Comparison of ENCODE assay signal across 8 cellular contexts in genomic region chr1:178664278-178664677, GRCh38.
DNase-seq lines count a peak whose midpoint lies in the region; ATAC-seq and TF ChIP-seq lines count a peak whose summit lies in the region.

No MANE protein-coding gene starts in this region.

- no peak for TF ChIP-seq POLR2A in adrenal gland (IDR thresholded peaks at IDR 0.05)

- no peaks in the 10 kb centered on the region for H3K9me3 ChIP-seq in adrenal gland (replicated peaks in 1 of 3)

- CTCF ChIA-PET in HEK293T (lab: Yijun Ruan, JAX) = no interaction called here

- DNase-seq in GM06990 (ENCODE audit: extremely low read depth, insufficient read length) = peak; percentile 47
- DNase-seq in OCI-M1 (lab: John Stamatoyannopoulos, UW) = peak; percentile 20
- no peak for DNase-seq in NCI-H128 (lab: John Stamatoyannopoulos, UW; ENCODE audit: unreplicated experiment)
- no peak for DNase-seq in NCI-H82 treated with DMSO at 0.1 percent for 48 hours (lab: John Stamatoyannopoulos, UW; ENCODE audit: unreplicated experiment)
- DNase-seq in HEK293T (ENCODE audit: extremely low spot score) = no peak
- DNase-seq in adrenal gland = no peak

- no peak overlapping the region for H3K27ac ChIP-seq in adrenal gland

- intact Hi-C loops in adrenal gland (cut with DNase I) = no loop called here

- POLR2A ChIA-PET in HEK293T (lab: Yijun Ruan, JAX) = no interaction called here

- H3K27me3 ChIP-seq in GM06990 (replicated peaks; ENCODE audit: control insufficient read depth, insufficient read depth, low read length) (no peaks in the 10 kb centered on the region), adrenal gland (no peaks in the 10 kb centered on the region)

- H3K4me1 ChIP-seq in adrenal gland (replicated peaks in 1 of 2) = no peaks in the 10 kb centered on the region

- H3K36me3 ChIP-seq in GM06990 (ENCODE audit: control insufficient read depth, insufficient read depth, low read length) = no peaks in the 10 kb centered on the region
- no peaks in the 10 kb centered on the region for H3K36me3 ChIP-seq in adrenal gland (replicated peaks in 1 of 2)

- no peak overlapping the region for H3K4me3 ChIP-seq in GM06990 (replicated peaks; ENCODE audit: low read depth, low read length)
- no peak overlapping the region for H3K4me3 ChIP-seq in adrenal gland

- 79 to 84% (median 83%) methylated on average over 5 of the region's 5 CpGs for WGBS in adrenal gland, 4 donors

- ATAC-seq in GM19467 (IDR thresholded peaks at IDR 0.05; ENCODE audit: unreplicated experiment) = peak; percentile 83
- peak; percentile 66 for ATAC-seq in HG03097 (IDR thresholded peaks at IDR 0.05; ENCODE audit: low FRiP score, unreplicated experiment)

- no peak for TF ChIP-seq CTCF in GM06990 (IDR thresholded peaks at IDR 0.05; ENCODE audit: insufficient read depth, low read length, poor library complexity, severe bottlenecking)
- TF ChIP-seq CTCF in adrenal gland (IDR thresholded peaks at IDR 0.05) = no peak

TF ChIP-seq in HEK293T, 16 proteins besides CTCF, POLR2A, EP300 and RAD21:
- no peak for TF ChIP-seq SP1 (IDR thresholded peaks at IDR 0.05)
- TF ChIP-seq SUZ12 (IDR thresholded peaks at IDR 0.05) = no peak
- TF ChIP-seq NFRKB (IDR thresholded peaks at IDR 0.05) = no peak
- no peak for TF ChIP-seq PKNOX1 (IDR thresholded peaks at IDR 0.05)
- no peak for TF ChIP-seq FOXK2 (IDR thresholded peaks at IDR 0.05)
- no peak for TF ChIP-seq TARDBP (IDR thresholded peaks at IDR 0.05)
- no peak for TF ChIP-seq HDGF (IDR thresholded peaks at IDR 0.05; ENCODE audit: borderline replicate concordance)
- TF ChIP-seq FOXA1 (IDR thresholded peaks at IDR 0.05) = no peak
- TF ChIP-seq L3MBTL2 (conservative IDR thresholded peaks at IDR 0.05) = no peak

Comparison
In these comparisons a context has a peak if more than half of its experiments do, and no peak if none do; other contexts are left out.
1. DNase-seq: peak in GM06990 (single experiment) and OCI-M1 (single experiment); none in NCI-H128 (single experiment), NCI-H82 treated with DMSO at 0.1 percent for 48 hours (single experiment), HEK293T (single experiment) and adrenal gland (0 of 7).